In genomic region chr3:52525666-52526065, GRCh38 we compare ENCODE assay signal across 17 cellular contexts. TPM values are rescaled to one million over a fixed set of nuclear protein-coding genes. Genes with fewer than 3 reads are reported as not detected.
DNase-seq lines count a peak whose midpoint lies in the region; ATAC-seq and TF ChIP-seq lines count a peak whose summit lies in the region.
"Had no signal": no experiment of that assay in that cellular context is flagged by ENCODE, and none has a peak within 500 bp of the region (broad histone marks: within the 10 kb centered on the region; RNA-seq: fewer than 3 reads in every experiment).

No MANE protein-coding gene starts in this region.

- no peaks in the 10 kb centered on the region for H3K9me3 Mint-ChIP-seq in endodermal cell
- H3K9me3 Mint-ChIP-seq: central memory CD8-positive, alpha-beta T cell had no signal

- H3K36me3 Mint-ChIP-seq in endodermal cell (ENCODE audit: low read depth) = peaks cover 34% of the 10 kb centered on the region

- intact Hi-C loops in left lung (cut with DNase I) = no loop called here

- H3K9me3 ChIP-seq in endodermal cell (ENCODE audit: control insufficient read depth, low read length) (no peaks in the 10 kb centered on the region), left lung (no peaks in the 10 kb centered on the region)

- peak overlapping the region; percentile 60 for H3K27ac ChIP-seq in RWPE1
- peak overlapping the region; percentile 49 for H3K27ac ChIP-seq in endodermal cell (ENCODE audit: low read depth, low read length)
- peak overlapping the region; percentile 54 to 81 for H3K27ac ChIP-seq in left lung
- H3K27ac ChIP-seq in temporal lobe (ENCODE audit: low read depth, low read length) = peak overlapping the region; percentile 76
- H3K27ac ChIP-seq: foreskin keratinocyte had no signal

- no peak overlapping the region for H3K9ac ChIP-seq in endodermal cell (ENCODE audit: extremely low read depth, low read length, poor library complexity, severe bottlenecking)

- POLR2A ChIA-PET in RWPE1 (lab: Yijun Ruan, JAX; ENCODE audit: low non-redundant PET) (no interaction called here), GM10248 (lab: Yijun Ruan, JAX) (interaction anchor here (1.4 kb wide), 1 partner anchor 10 kb away, joined by 5 read pairs; no protein-coding TSS in a partner anchor)

- TF ChIP-seq CTCF in RWPE1 (conservative IDR thresholded peaks at IDR 0.05; ENCODE audit: low read depth) = no peak
- TF ChIP-seq CTCF in endodermal cell (conservative IDR thresholded peaks at IDR 0.05) = no peak
- TF ChIP-seq CTCF in left lung (IDR thresholded peaks at IDR 0.05) = no peak
- TF ChIP-seq CTCF in GM10248 (IDR thresholded peaks at IDR 0.05; ENCODE audit: control extremely low read depth, extremely low read depth, low read depth, missing control alignments) = no peak

- H3K4me3 ChIP-seq in endodermal cell (ENCODE audit: low read length) (no peak overlapping the region), left lung (no peak overlapping the region)

- H3K27me3 ChIP-seq in endodermal cell (ENCODE audit: control insufficient read depth, insufficient read depth, low read length, poor library complexity, severe bottlenecking) (no peaks in the 10 kb centered on the region), left lung (no peaks in the 10 kb centered on the region)
- H3K27me3 ChIP-seq: foreskin keratinocyte had no signal

- H3K4me1 Mint-ChIP-seq in endodermal cell = no peaks in the 10 kb centered on the region
- H3K4me1 Mint-ChIP-seq: central memory CD8-positive, alpha-beta T cell had no signal

- no peaks in the 10 kb centered on the region for H3K27me3 Mint-ChIP-seq in endodermal cell (ENCODE audit: insufficient read depth)
- H3K27me3 Mint-ChIP-seq: central memory CD8-positive, alpha-beta T cell had no signal

- WGBS in endodermal cell (ENCODE audit: insufficient coverage in 1 of 2, insufficient read length in 1 of 2), 2 experiments = 79 to 93% methylated on average over 3 to 4 of the region's 4 CpGs

- H3K4me1 ChIP-seq in endodermal cell (ENCODE audit: control insufficient read depth, insufficient read depth, low read length) (no peaks in the 10 kb centered on the region), left lung (peaks cover 39 to 42% of the 10 kb centered on the region in 2 donors)

- no peak for TF ChIP-seq POLR2A in GM18505 (IDR thresholded peaks at IDR 0.05; ENCODE audit: borderline replicate concordance, extremely low read depth, insufficient read depth, insufficient read length)

- no peak overlapping the region for H3K27ac Mint-ChIP-seq in endodermal cell

- H3K36me3 ChIP-seq in endodermal cell (ENCODE audit: control insufficient read depth, insufficient read depth, low read length) (peaks cover 57% of the 10 kb centered on the region), left lung (peaks cover 0 to 69% of the 10 kb centered on the region in 2 donors)

- peak; percentile 72 for ATAC-seq in left lung
- no peak for ATAC-seq in GM18517 (IDR thresholded peaks at IDR 0.05; ENCODE audit: unreplicated experiment)
- ATAC-seq in GM18505 (IDR thresholded peaks at IDR 0.05; ENCODE audit: unreplicated experiment) = no peak
- ATAC-seq: Panc1 had no signal

- CTCF ChIA-PET in RWPE1 (lab: Yijun Ruan, JAX) = no interaction called here
- CTCF ChIA-PET in GM10248 (lab: Yijun Ruan, JAX) = interaction anchor here (1.2 kb wide), 1 partner anchor 79 kb away, joined by 3 read pairs; no protein-coding TSS in a partner anchor

- no peak overlapping the region for H3K4me3 Mint-ChIP-seq in endodermal cell
- H3K4me3 Mint-ChIP-seq: central memory CD8-positive, alpha-beta T cell had no signal

- DNase-seq in RWPE1 (ENCODE audit: low spot score) (no peak), endodermal cell (no peak), left lung (peak in 1 of 2 donors; percentile 52), GM10248 (ENCODE audit: extremely low spot score) (no peak)
- no peak for DNase-seq in activated CD4-positive, alpha-beta T cell treated with anti-CD3 and anti-CD28 coated beads for 1 hour
- DNase-seq: activated CD4-positive, alpha-beta T cell treated with anti-CD3 and anti-CD28 coated beads, Interleukin-2, amount 50 U/mL, for 4 hours; activated effector memory CD4-positive, alpha-beta T cell treated with anti-CD3 and anti-CD28 coated beads, Interleukin-2, amount 50 U/mL, for 16 hours; C1 segment of cervical spinal cord; NCI-H345; stimulated activated CD4-positive, alpha-beta T cell treated with anti-CD3 and anti-CD28 coated beads, Interleukin-15, amount 100 ng/mL, for 24 hours had no signal

RNA-seq across cellular contexts. Expression of gene NT5DC2, which starts 8.0 kb away (rescaled TPM):
- total RNA-seq in endodermal cell = 100 to 1,000 TPM; 288 to 341 TPM
- 361 TPM for polyA plus RNA-seq in endodermal cell (2013, experiment 1 of 2)
- 348 TPM for polyA plus RNA-seq in endodermal cell (2013, experiment 2 of 2)
- total RNA-seq in left lung = 10 to 100 TPM; 81.8 to 83.1 TPM
- total RNA-seq in temporal lobe = 52.1 TPM

RNA-seq across cellular contexts. Expression of gene UQCC5, which starts 10.7 kb away (rescaled TPM):
- total RNA-seq in endodermal cell (10 to 100 TPM; 28.1 to 34.1 TPM), left lung (10 to 100 TPM; 19.0 to 20.4 TPM), temporal lobe (1.2 TPM)
- polyA plus RNA-seq in endodermal cell (2013, experiment 1 of 2) = 36.0 TPM
- polyA plus RNA-seq in endodermal cell (2013, experiment 2 of 2) = 36.8 TPM

RNA-seq across cellular contexts. Expression of gene STAB1, which starts 30.5 kb away (rescaled TPM):
- total RNA-seq in endodermal cell = under 1 TPM; 0.24 to 0.55 TPM
- 0.21 TPM for polyA plus RNA-seq in endodermal cell (2013, experiment 1 of 2)
- polyA plus RNA-seq in endodermal cell (2013, experiment 2 of 2) = 0.04 TPM
- total RNA-seq in left lung = 100 to 1,000 TPM; 122 to 334 TPM
- 5.9 TPM for total RNA-seq in temporal lobe
- total RNA-seq: foreskin keratinocyte, HT1080 had no signal

Comparison
In these comparisons a context has a peak if more than half of its experiments do, and no peak if none do; other contexts are left out.
1. RNA of gene STAB1, which starts 30.5 kb away (total RNA-seq): 122 to 334 TPM in left lung; 5.9 TPM in temporal lobe (single experiment) and 0.24 to 0.55 TPM in endodermal cell; every median in the first group is over 10 times any median in the second.
2. Peak in every context shown above with its lines, with median percentiles within 50 percentile points of each other: H3K27ac ChIP-seq.